26 cellular contexts compared by ENCODE assay signal in genomic region chr10:124730790-124731189, GRCh38. TPM values are rescaled to one million over a fixed set of nuclear protein-coding genes. Genes with fewer than 3 reads are reported as not detected.
DNase-seq lines count a peak whose midpoint lies in the region; ATAC-seq and TF ChIP-seq lines count a peak whose summit lies in the region.
"Had no signal": no experiment of that assay in that cellular context is flagged by ENCODE, and none has a peak within 500 bp of the region (broad histone marks: within the 10 kb centered on the region; RNA-seq: fewer than 3 reads in every experiment).

No MANE protein-coding gene starts in this region.

- peaks cover 16% of the 10 kb centered on the region for H3K36me3 Mint-ChIP-seq in activated CD4-positive, alpha-beta T cell treated with anti-CD3 and anti-CD28 coated beads for 36 hours (ENCODE audit: low read depth)

- CTCF ChIA-PET in activated CD4-positive, alpha-beta T cell treated with anti-CD3 and anti-CD28 coated beads for 36 hours (lab: Charles Lee), result interaction anchor here (0.5 to 7.6 kb wide), 5 partner anchors 11 to 1097 kb away, joined by 3 to 100 read pairs (median 3); no protein-coding TSS in a partner anchor

- no peak for TF ChIP-seq POLR2A in esophagus squamous epithelium (IDR thresholded peaks at IDR 0.05)

- H3K27me3 Mint-ChIP-seq in activated CD4-positive, alpha-beta T cell treated with anti-CD3 and anti-CD28 coated beads for 36 hours, result no peaks in the 10 kb centered on the region
- H3K27me3 Mint-ChIP-seq: naive thymus-derived CD4-positive, alpha-beta T cell; stimulated activated naive CD8-positive, alpha-beta T cell treated with anti-CD3 and anti-CD28 coated beads, Interleukin-15, amount 100 ng/mL, for 72 hours had no signal

- no peak overlapping the region for H3K4me3 ChIP-seq in esophagus squamous epithelium
- H3K4me3 ChIP-seq: PC-9, upper lobe of left lung had no signal

- peaks cover 0 to 21% (median 0%) of the 10 kb centered on the region in 3 donors for H3K36me3 ChIP-seq in esophagus squamous epithelium
- H3K36me3 ChIP-seq: upper lobe of left lung had no signal

- no peak overlapping the region for H3K4me3 Mint-ChIP-seq in activated CD4-positive, alpha-beta T cell treated with anti-CD3 and anti-CD28 coated beads for 36 hours
- H3K4me3 Mint-ChIP-seq: stimulated activated naive CD8-positive, alpha-beta T cell treated with anti-CD3 and anti-CD28 coated beads, Interleukin-15, amount 100 ng/mL, for 72 hours had no signal

- peaks cover 38 to 99% (median 78%) of the 10 kb centered on the region in 3 donors for H3K4me1 ChIP-seq in esophagus squamous epithelium
- H3K4me1 ChIP-seq: Caco-2 had no signal

- peaks cover 79% of the 10 kb centered on the region for H3K4me1 Mint-ChIP-seq in activated CD4-positive, alpha-beta T cell treated with anti-CD3 and anti-CD28 coated beads for 36 hours

- H3K9me3 Mint-ChIP-seq in activated CD4-positive, alpha-beta T cell treated with anti-CD3 and anti-CD28 coated beads for 36 hours (ENCODE audit: low read depth), result no peaks in the 10 kb centered on the region
- H3K9me3 Mint-ChIP-seq: naive thymus-derived CD4-positive, alpha-beta T cell; stimulated activated naive CD8-positive, alpha-beta T cell treated with anti-CD3 and anti-CD28 coated beads, Interleukin-15, amount 100 ng/mL, for 72 hours had no signal

- no peak for ATAC-seq in activated CD4-positive, alpha-beta T cell treated with anti-CD3 and anti-CD28 coated beads for 36 hours
- ATAC-seq: naive thymus-derived CD4-positive, alpha-beta T cell; stimulated activated naive CD8-positive, alpha-beta T cell treated with anti-CD3 and anti-CD28 coated beads, Interleukin-15, amount 100 ng/mL, for 72 hours had no signal

- DNase-seq in activated CD4-positive, alpha-beta T cell treated with anti-CD3 and anti-CD28 coated beads for 36 hours, result no peak
- no peak for DNase-seq in activated CD4-positive, alpha-beta T cell treated with anti-CD3 and anti-CD28 coated beads, Interleukin-2, amount 50 U/mL, for 4 hours
- DNase-seq in esophagus squamous epithelium (lab: John Stamatoyannopoulos, UW) (no peak), ecto neural progenitor cell (ENCODE audit: low spot score) (no peak), HK-2 (ENCODE audit: unreplicated experiment) (no peak)
- no peak for DNase-seq in stimulated activated CD4-positive, alpha-beta T cell treated with anti-CD3 and anti-CD28 coated beads, Interleukin-15, amount 100 ng/mL, for 24 hours
- DNase-seq: 8988T; activated CD4-positive, alpha-beta T cell treated with anti-CD3 and anti-CD28 coated beads for 48 hours; activated naive CD4-positive, alpha-beta T cell treated with anti-CD3 and anti-CD28 coated beads, Interleukin-2, amount 50 U/mL, for 16 hours; aorta; Caco-2; DMS79 treated with DMSO at 0.1 percent for 48 hours; foreskin fibroblast; Karpas-422; MV-4-11; naive thymus-derived CD4-positive, alpha-beta T cell; NCI-H146; NCI-H510A treated with DMSO at 0.1 percent for 48 hours; PC-9; retina; SHP77 treated with DMSO at 0.1 percent for 48 hours; stimulated activated CD4-positive, alpha-beta T cell treated with anti-CD3 and anti-CD28 coated beads, Interleukin-4, amount 100 ng/mL, for 4 hours; upper lobe of left lung had no signal

- POLR2A ChIA-PET in activated CD4-positive, alpha-beta T cell treated with anti-CD3 and anti-CD28 coated beads for 36 hours (lab: Charles Lee), result interaction anchor here (1.0 kb wide), 1 partner anchor 12 kb away, joined by 3 read pairs; no protein-coding TSS in a partner anchor

- H3K27ac ChIP-seq in VCaP (peak overlapping the region; percentile 96), esophagus squamous epithelium (peak overlapping the region in 3 of 4 donors; percentile 90 to 95 (median 95)), temporal lobe (ENCODE audit: low read depth, low read length) (peak overlapping the region; percentile 96)
- H3K27ac ChIP-seq: PC-9 had no signal

- H3K27me3 ChIP-seq in esophagus squamous epithelium, result no peaks in the 10 kb centered on the region
- H3K27me3 ChIP-seq: upper lobe of left lung had no signal

- intact Hi-C loops in activated CD4-positive, alpha-beta T cell treated with anti-CD3 and anti-CD28 coated beads for 36 hours (cut with DNase I, micrococcal nuclease), result loop anchor here in 1 of 2 experiments (5.0 kb wide), 1 partner anchor 503 kb away; no protein-coding TSS in a partner anchor
- intact Hi-C loops in esophagus squamous epithelium (cut with DNase I), result loop anchor here (10.0 kb wide), 1 partner anchor 76 kb away; no protein-coding TSS in a partner anchor

- WGBS in esophagus squamous epithelium, 2 donors, result 57 to 73% methylated on average over 3 of the region's 3 CpGs

- no peak for TF ChIP-seq CTCF in VCaP (conservative IDR thresholded peaks at IDR 0.05)
- TF ChIP-seq CTCF in esophagus squamous epithelium (IDR thresholded peaks at IDR 0.05), result no peak

- H3K27ac Mint-ChIP-seq in activated CD4-positive, alpha-beta T cell treated with anti-CD3 and anti-CD28 coated beads for 36 hours, result peak overlapping the region; percentile 10
- H3K27ac Mint-ChIP-seq: stimulated activated naive CD8-positive, alpha-beta T cell treated with anti-CD3 and anti-CD28 coated beads, Interleukin-15, amount 100 ng/mL, for 72 hours had no signal

- H3K9me3 ChIP-seq in esophagus squamous epithelium, result no peaks in the 10 kb centered on the region
- H3K9me3 ChIP-seq: Caco-2, upper lobe of left lung had no signal

RNA-seq across cellular contexts. Expression of gene FAM53B, which starts 13.4 kb away (rescaled TPM):
- 10 to 100 TPM; 13.3 to 13.9 TPM for total RNA-seq in activated CD4-positive, alpha-beta T cell treated with anti-CD3 and anti-CD28 coated beads for 36 hours
- 10 to 100 TPM; 27.4 to 54.2 (median 31.5) TPM for total RNA-seq in esophagus squamous epithelium
- total RNA-seq in temporal lobe, result 17.0 TPM
